In the genomic region with DNA sequence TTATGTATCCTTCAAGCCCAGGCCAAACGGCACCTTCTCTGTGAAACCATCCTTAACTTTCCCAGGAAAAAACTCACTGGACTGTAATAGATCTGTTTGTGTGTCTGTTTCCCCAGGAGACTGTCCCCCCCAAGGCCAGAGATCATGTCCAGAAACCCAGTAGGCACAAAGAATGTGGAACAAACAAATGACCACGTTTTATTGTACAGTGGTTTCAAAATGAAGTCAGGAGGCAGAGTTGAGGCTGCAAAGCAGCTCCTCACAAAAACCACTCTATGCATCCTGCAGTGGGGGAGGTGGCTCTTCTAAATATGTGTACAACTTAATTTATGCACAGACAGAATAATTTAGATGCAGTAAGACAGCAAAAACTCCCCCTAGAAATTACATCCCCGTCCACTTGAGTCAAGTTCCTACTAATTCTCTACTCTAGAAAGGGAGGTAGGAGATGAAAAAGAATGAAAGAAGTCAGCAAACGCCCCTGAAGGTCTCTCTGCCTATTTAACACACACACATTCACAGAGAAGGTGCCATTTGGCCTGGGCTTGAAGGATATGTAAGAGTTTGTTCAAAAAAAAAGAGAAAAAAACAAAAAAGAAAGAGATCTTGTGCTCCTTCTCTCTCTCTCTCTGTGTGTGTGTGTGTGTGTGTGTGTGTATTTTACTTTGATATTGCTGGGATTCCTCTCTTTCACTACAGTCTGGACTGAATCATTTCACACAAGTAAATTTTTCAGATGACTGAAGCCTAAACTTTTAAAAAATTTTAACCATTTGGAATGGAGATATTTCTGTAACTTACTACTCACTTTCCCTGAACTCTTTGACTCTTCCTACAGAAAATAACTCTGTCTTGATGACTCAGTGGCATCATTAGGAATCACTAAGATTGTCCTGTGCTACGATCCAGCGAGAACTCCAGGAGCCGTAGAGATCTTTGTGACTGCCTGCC, we compare ENCODE assay signal across 2 cellular contexts.
TF ChIP-seq lines count a peak whose summit lies in the region.

No MANE protein-coding gene starts in this region.

TF ChIP-seq in IMR-90, 13 proteins besides CTCF, POLR2A, EP300 and RAD21 (continued from another document):
- no peak for TF ChIP-seq ELK1 (IDR thresholded peaks at IDR 0.05; ENCODE audit: borderline replicate concordance, low read depth, low read length)
- TF ChIP-seq RFX5 (IDR thresholded peaks at IDR 0.05; ENCODE audit: low read depth, low read length): no peak
- no peak for TF ChIP-seq SMC3 (IDR thresholded peaks at IDR 0.05; ENCODE audit: low read depth, low read length)
- no peak for TF ChIP-seq MXI1 (IDR thresholded peaks at IDR 0.05; ENCODE audit: borderline replicate concordance, low read depth, low read length)
- TF ChIP-seq, protein P1, sequence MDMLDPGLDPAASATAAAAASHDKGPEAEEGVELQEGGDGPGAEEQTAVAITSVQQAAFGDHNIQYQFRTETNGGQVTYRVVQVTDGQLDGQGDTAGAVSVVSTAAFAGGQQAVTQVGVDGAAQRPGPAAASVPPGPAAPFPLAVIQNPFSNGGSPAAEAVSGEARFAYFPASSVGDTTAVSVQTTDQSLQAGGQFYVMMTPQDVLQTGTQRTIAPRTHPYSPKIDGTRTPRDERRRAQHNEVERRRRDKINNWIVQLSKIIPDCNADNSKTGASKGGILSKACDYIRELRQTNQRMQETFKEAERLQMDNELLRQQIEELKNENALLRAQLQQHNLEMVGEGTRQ (IDR thresholded peaks at IDR 0.05; ENCODE audit: low read depth, low read length): no peak
- no peak for TF ChIP-seq BHLHE40 (IDR thresholded peaks at IDR 0.05; ENCODE audit: low read depth, low read length)
- TF ChIP-seq MAZ (IDR thresholded peaks at IDR 0.05; ENCODE audit: borderline replicate concordance, low read depth, low read length): no peak
- no peak for TF ChIP-seq NFE2L2 (IDR thresholded peaks at IDR 0.05; ENCODE audit: low read depth, low read length)
- no peak for TF ChIP-seq CEBPB (IDR thresholded peaks at IDR 0.05; ENCODE audit: low read depth, low read length)
- TF ChIP-seq CHD1 (IDR thresholded peaks at IDR 0.05; ENCODE audit: low read depth, low read length): no peak
- TF ChIP-seq MAFK (IDR thresholded peaks at IDR 0.05; ENCODE audit: low read depth, low read length): no peak

TF ChIP-seq in GM23338, 12 proteins besides CTCF, POLR2A, EP300 and RAD21 (continued from another document):
- TF ChIP-seq ETS1 (IDR thresholded peaks at IDR 0.05) (no peak), ZNF462 (CRISPR knock-in tag; IDR thresholded peaks at IDR 0.05) (no peak), STAT1 (IDR thresholded peaks at IDR 0.05; ENCODE audit: unreplicated experiment) (no peak), CREB1 (CRISPR knock-in tag; IDR thresholded peaks at IDR 0.05; ENCODE audit: low read depth) (no peak), EZH2phosphoT487 (IDR thresholded peaks at IDR 0.05; ENCODE audit: unreplicated experiment) (no peak), EZH2 (IDR thresholded peaks at IDR 0.05; ENCODE audit: low read depth, unreplicated experiment) (no peak)
- TF ChIP-seq, protein P2, sequence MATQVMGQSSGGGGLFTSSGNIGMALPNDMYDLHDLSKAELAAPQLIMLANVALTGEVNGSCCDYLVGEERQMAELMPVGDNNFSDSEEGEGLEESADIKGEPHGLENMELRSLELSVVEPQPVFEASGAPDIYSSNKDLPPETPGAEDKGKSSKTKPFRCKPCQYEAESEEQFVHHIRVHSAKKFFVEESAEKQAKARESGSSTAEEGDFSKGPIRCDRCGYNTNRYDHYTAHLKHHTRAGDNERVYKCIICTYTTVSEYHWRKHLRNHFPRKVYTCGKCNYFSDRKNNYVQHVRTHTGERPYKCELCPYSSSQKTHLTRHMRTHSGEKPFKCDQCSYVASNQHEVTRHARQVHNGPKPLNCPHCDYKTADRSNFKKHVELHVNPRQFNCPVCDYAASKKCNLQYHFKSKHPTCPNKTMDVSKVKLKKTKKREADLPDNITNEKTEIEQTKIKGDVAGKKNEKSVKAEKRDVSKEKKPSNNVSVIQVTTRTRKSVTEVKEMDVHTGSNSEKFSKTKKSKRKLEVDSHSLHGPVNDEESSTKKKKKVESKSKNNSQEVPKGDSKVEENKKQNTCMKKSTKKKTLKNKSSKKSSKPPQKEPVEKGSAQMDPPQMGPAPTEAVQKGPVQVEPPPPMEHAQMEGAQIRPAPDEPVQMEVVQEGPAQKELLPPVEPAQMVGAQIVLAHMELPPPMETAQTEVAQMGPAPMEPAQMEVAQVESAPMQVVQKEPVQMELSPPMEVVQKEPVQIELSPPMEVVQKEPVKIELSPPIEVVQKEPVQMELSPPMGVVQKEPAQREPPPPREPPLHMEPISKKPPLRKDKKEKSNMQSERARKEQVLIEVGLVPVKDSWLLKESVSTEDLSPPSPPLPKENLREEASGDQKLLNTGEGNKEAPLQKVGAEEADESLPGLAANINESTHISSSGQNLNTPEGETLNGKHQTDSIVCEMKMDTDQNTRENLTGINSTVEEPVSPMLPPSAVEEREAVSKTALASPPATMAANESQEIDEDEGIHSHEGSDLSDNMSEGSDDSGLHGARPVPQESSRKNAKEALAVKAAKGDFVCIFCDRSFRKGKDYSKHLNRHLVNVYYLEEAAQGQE (IDR thresholded peaks at IDR 0.05; ENCODE audit: unreplicated experiment): no peak
